8 cellular contexts compared by ENCODE assay signal in genomic region chr19:41307954-41308449, GRCh38. TPM values are rescaled to one million over a fixed set of nuclear protein-coding genes. Genes with fewer than 3 reads are reported as not detected.
DNase-seq lines count a peak whose midpoint lies in the region; ATAC-seq, FAIRE-seq and TF ChIP-seq lines count a peak whose summit lies in the region.

No MANE protein-coding gene starts in this region.

- H3K27me3 ChIP-seq in WERI-Rb-1 (ENCODE audit: insufficient read depth, low read depth, severe bottlenecking) (no peaks in the 10 kb centered on the region), hepatocyte (no peaks in the 10 kb centered on the region), small intestine (ENCODE audit: control insufficient read depth in 2 of 2, insufficient read depth in 2 of 2, low read length in 2 of 2) (no peaks in the 10 kb centered on the region)

- no peak for TF ChIP-seq CTCF in HEK293 (tag by site-specific recombination; IDR thresholded peaks at IDR 0.05)
- TF ChIP-seq CTCF in WERI-Rb-1 (IDR thresholded peaks at IDR 0.05; ENCODE audit: low read depth, low read length), result no peak
- TF ChIP-seq CTCF in hepatocyte (IDR thresholded peaks at IDR 0.05; ENCODE audit: poor library complexity), result no peak

- no peaks in the 10 kb centered on the region for H3K9me3 ChIP-seq in HEK293 (ENCODE audit: control insufficient read depth, insufficient read depth, low read depth, low read length)
- no peaks in the 10 kb centered on the region for H3K9me3 ChIP-seq in WERI-Rb-1 (ENCODE audit: severe bottlenecking)
- no peaks in the 10 kb centered on the region for H3K9me3 ChIP-seq in hepatocyte (ENCODE audit: low read depth)
- no peaks in the 10 kb centered on the region for H3K9me3 ChIP-seq in small intestine (ENCODE audit: control insufficient read depth, low read depth)

- CTCF ChIA-PET in HEK293 (lab: Yijun Ruan, JAX), result interaction anchor here (0.6 to 5.3 kb wide), 33 partner anchors 12 to 1759 kb away, joined by 3 to 120 read pairs (median 5); partner anchors contain the start of genes B9D2 and HNRNPUL1

- H3K27ac ChIP-seq in HEK293 (ENCODE audit: extremely low read depth, low read depth, low read length), result peak overlapping the region; percentile 98
- peak overlapping the region; percentile 75 for H3K27ac ChIP-seq in WERI-Rb-1
- H3K27ac ChIP-seq in hepatocyte, result peak overlapping the region; percentile 89
- H3K27ac ChIP-seq in small intestine (ENCODE audit: low read depth in 1 of 2, low read length in 1 of 2), result peak overlapping the region; percentile 81 to 97

- POLR2A ChIA-PET in HEK293 (lab: Yijun Ruan, JAX), result interaction anchor here (1.2 to 2.5 kb wide), 6 partner anchors 17 to 106 kb away, joined by 3 to 17 read pairs (median 7); partner anchors contain the start of genes B9D2 and HNRNPUL1

- H3K4me1 ChIP-seq in HEK293 (ENCODE audit: control insufficient read depth, insufficient read depth, low read length), result peaks cover 20% of the 10 kb centered on the region
- H3K4me1 ChIP-seq in hepatocyte (ENCODE audit: insufficient read depth), result peaks cover 21% of the 10 kb centered on the region
- H3K4me1 ChIP-seq in small intestine (ENCODE audit: control insufficient read depth in 2 of 2, insufficient read depth in 1 of 2, low read depth in 1 of 2, low read length in 1 of 2), result peaks cover 0 to 8% of the 10 kb centered on the region in 2 donors

- no peak for FAIRE-seq in small intestine (lab: Jason Lieb, UNC)
- no peak for FAIRE-seq in H54 (lab: Jason Lieb, UNC)

- H4K20me1 ChIP-seq in hepatocyte (ENCODE audit: insufficient read depth, poor library complexity, severe bottlenecking), result peaks cover 8% of the 10 kb centered on the region

- no peaks in the 10 kb centered on the region for H3K9me2 ChIP-seq in hepatocyte (replicated peaks; ENCODE audit: insufficient read depth)

- H3K4me3 ChIP-seq in HEK293 (ENCODE audit: low read depth, low read length), result no peak overlapping the region
- H3K4me3 ChIP-seq in WERI-Rb-1 (ENCODE audit: low read depth, low read length), result no peak overlapping the region
- no peak overlapping the region for H3K4me3 ChIP-seq in hepatocyte
- H3K4me3 ChIP-seq in small intestine (ENCODE audit: low read depth in 1 of 2, low read length in 2 of 2), result no peak overlapping the region

- ATAC-seq in GM18868 (IDR thresholded peaks at IDR 0.05; ENCODE audit: unreplicated experiment), result no peak

- no peak for TF ChIP-seq POLR2A in H54 (IDR thresholded peaks at IDR 0.05; ENCODE audit: low read depth, low read length)

- no peak overlapping the region for H3K4me2 ChIP-seq in hepatocyte

- H2AFZ ChIP-seq in hepatocyte, result no peak overlapping the region

- peaks cover 29% of the 10 kb centered on the region for H3K79me2 ChIP-seq in hepatocyte

- peaks cover 61 to 66% of the 10 kb centered on the region in 2 experiments for H3K36me3 ChIP-seq in HEK293 (ENCODE audit: control insufficient read depth in 2 of 2, insufficient read depth in 1 of 2, low read length in 2 of 2)
- peaks cover 63% of the 10 kb centered on the region for H3K36me3 ChIP-seq in WERI-Rb-1
- H3K36me3 ChIP-seq in hepatocyte (replicated peaks; ENCODE audit: insufficient read depth, low read depth), result no peaks in the 10 kb centered on the region
- peaks cover 16 to 24% of the 10 kb centered on the region in 2 donors for H3K36me3 ChIP-seq in small intestine (ENCODE audit: control insufficient read depth in 2 of 2, insufficient read depth in 2 of 2, low read length in 2 of 2)

- 89% methylated on average over 4 of the region's 4 CpGs for WGBS in hepatocyte (ENCODE audit: low lambda C conversion rate, missing lambda C conversion rate)
- WGBS in small intestine, 3 donors, result 41 to 44% (median 43%) methylated on average over 4 of the region's 4 CpGs

- DNase-seq in WERI-Rb-1, result no peak
- DNase-seq in hepatocyte (ENCODE audit: low spot score), result no peak
- DNase-seq in small intestine, result no peak
- DNase-seq in NCI-H187 treated with DMSO at 0.1 percent for 48 hours (lab: John Stamatoyannopoulos, UW), result no peak
- DNase-seq in NCI-H2171 (lab: John Stamatoyannopoulos, UW), result no peak
- DNase-seq in H54 (ENCODE audit: insufficient read length, low spot score), result no peak

TF ChIP-seq in HEK293, 187 proteins besides CTCF, POLR2A, EP300 and RAD21:
- TF ChIP-seq ZNF366 (tag by site-specific recombination; conservative IDR thresholded peaks at IDR 0.05) (0 out of 2 replicates have a peak, but pooled peaks have one; percentile 40), ZIC2 (tag by site-specific recombination; IDR thresholded peaks at IDR 0.05) (peak; percentile 16; the same call in 1 of the 2 replicates), ZXDB (tag by site-specific recombination; IDR thresholded peaks at IDR 0.05) (no peak), GLIS2 (tag by site-specific recombination; IDR thresholded peaks at IDR 0.05) (peak; percentile 43; the same call in 1 of the 2 replicates), ZNF596 (tag by site-specific recombination; IDR thresholded peaks at IDR 0.05) (0 out of 2 replicates have a peak, but pooled peaks have one; percentile 34), ZBTB48 (tag by site-specific recombination; IDR thresholded peaks at IDR 0.05) (no peak), ZNF239 (tag by site-specific recombination; IDR thresholded peaks at IDR 0.05) (0 out of 2 replicates have a peak, but pooled peaks have one; percentile 12)

RNA-seq across cellular contexts. Expression of gene CCDC97, which starts 2.0 kb away (rescaled TPM):
- 11.4 and 15.1 TPM in 2 replicates for total RNA-seq in hepatocyte
- polyA plus RNA-seq in hepatocyte, result 24.4 and 32.7 TPM in 2 replicates
- polyA plus RNA-seq in small intestine, result 10 to 100 TPM; 11.1 to 18.0 (median 11.6) TPM

RNA-seq across cellular contexts. Expression of gene HNRNPUL1, which starts 43.8 kb away (rescaled TPM):
- total RNA-seq in hepatocyte, result 92.8 and 98.5 TPM in 2 replicates
- 111 and 115 TPM in 2 replicates for polyA plus RNA-seq in hepatocyte
- 100 to 1,000 TPM in 1 of 3 donors, 10 to 100 TPM in 2; 76.3 to 117 (median 80.8) TPM for polyA plus RNA-seq in small intestine

RNA-seq across cellular contexts. Expression of gene TGFB1, which starts 45.7 kb away (rescaled TPM):
- 15.7 and 17.1 TPM in 2 replicates for total RNA-seq in hepatocyte
- 122 and 152 TPM in 2 replicates for polyA plus RNA-seq in hepatocyte
- polyA plus RNA-seq in small intestine, result 10 to 100 TPM in 1 of 3 donors, 1 to 10 TPM in 2; 1.1 to 18.8 (median 7.3) TPM

RNA-seq across cellular contexts. Expression of gene B9D2, which starts 55.9 kb away (rescaled TPM):
- 5.3 and 6.0 TPM in 2 replicates for total RNA-seq in hepatocyte
- polyA plus RNA-seq in hepatocyte, result 9.6 and 13.2 TPM in 2 replicates
- polyA plus RNA-seq in small intestine, result 1 to 10 TPM; 4.7 to 9.8 (median 6.5) TPM
